Comparison of ENCODE assay signal across 29 cellular contexts in the genomic region with DNA sequence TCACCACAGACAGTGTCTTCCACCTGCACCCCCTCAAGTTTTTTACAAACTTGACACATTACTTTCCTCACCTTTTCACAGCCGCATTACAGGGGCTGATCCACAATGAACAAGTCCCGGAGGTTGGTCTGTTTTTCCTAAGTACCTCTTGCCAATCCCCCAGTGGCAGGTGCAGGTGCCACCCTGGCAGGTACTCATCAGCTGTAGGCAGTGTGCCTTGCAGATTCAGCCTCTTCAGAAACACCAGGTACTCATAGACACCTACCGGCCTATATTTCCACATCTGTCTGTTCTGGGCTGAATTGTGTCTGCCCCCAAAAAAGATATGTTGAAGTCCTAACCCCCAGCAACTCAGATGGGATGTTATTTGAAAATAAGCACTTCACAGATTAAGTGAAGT.
DNase-seq lines count a peak whose midpoint lies in the region; ATAC-seq, FAIRE-seq and TF ChIP-seq lines count a peak whose summit lies in the region.
"Had no signal": no experiment of that assay in that cellular context is flagged by ENCODE, and none has a peak within 500 bp of the region (broad histone marks: within the 10 kb centered on the region; RNA-seq: fewer than 3 reads in every experiment).

No MANE protein-coding gene starts in this region.

- ATAC-seq in HG03175 (IDR thresholded peaks at IDR 0.05; ENCODE audit: unreplicated experiment): no peak
- ATAC-seq in upper lobe of left lung (ENCODE audit: low FRiP score in 2 of 2): no peak
- ATAC-seq: activated CD8-positive, alpha-beta T cell treated with anti-CD3 and anti-CD28 coated beads, Interleukin-2, amount 10 ng/mL, durations not matched to agents 7 days and 5 days; activated T-helper 17 cell treated with anti-CD3 and anti-CD28 coated beads, Interleukin-2, amount 50 U/mL, for 72 hours; foreskin keratinocyte; right lobe of liver had no signal

- H3K27me3 ChIP-seq in bronchial epithelial cell (ENCODE audit: control insufficient read depth, insufficient read depth, low read length) (no peaks in the 10 kb centered on the region), uterus (no peaks in the 10 kb centered on the region), upper lobe of left lung (no peaks in the 10 kb centered on the region)
- H3K27me3 ChIP-seq: esophagus squamous epithelium, foreskin keratinocyte, neutrophil, right lobe of liver, spleen had no signal

- 89% methylated on average over 3 of the region's 3 CpGs for WGBS in upper lobe of left lung, 2 donors

- H3K36me3 ChIP-seq in bronchial epithelial cell (ENCODE audit: control insufficient read depth, insufficient read depth, low read length) (no peaks in the 10 kb centered on the region), uterus (no peaks in the 10 kb centered on the region), upper lobe of left lung (no peaks in the 10 kb centered on the region)
- H3K36me3 ChIP-seq: esophagus squamous epithelium, HAP-1, neutrophil, right lobe of liver, spleen had no signal

- FAIRE-seq in bronchial epithelial cell (lab: Jason Lieb, UNC): peak; percentile 23
- FAIRE-seq in frontal cortex (lab: Jason Lieb, UNC): no peak
- FAIRE-seq: G401.6 had no signal

- DNase-seq in DMS153 treated with DMSO at 0.1 percent for 48 hours (lab: John Stamatoyannopoulos, UW; ENCODE audit: unreplicated experiment) (peak; percentile 46), NCI-H187 treated with DMSO at 0.1 percent for 48 hours (lab: John Stamatoyannopoulos, UW) (peak; percentile 16), NCI-H345 treated with DMSO at 0.1 percent for 48 hours (lab: John Stamatoyannopoulos, UW; ENCODE audit: unreplicated experiment) (peak; percentile 82), bronchial epithelial cell (ENCODE audit: low read depth) (no peak), uterus (no peak), frontal cortex (ENCODE audit: low spot score in 2 of 2) (no peak), upper lobe of left lung (no peak)
- DNase-seq: activated CD4-positive, alpha-beta T cell treated with anti-CD3 and anti-CD28 coated beads for 4 hours; activated CD8-positive, alpha-beta T cell treated with anti-CD3 and anti-CD28 coated beads, Interleukin-2, amount 10 ng/mL, durations not matched to agents 7 days and 5 days; activated naive CD4-positive, alpha-beta T cell treated with anti-CD3 and anti-CD28 coated beads, Interleukin-2, amount 50 U/mL, for 16 hours; CD4-positive, alpha-beta T cell; cerebellar nuclear complex; dermis blood vessel endothelial cell; DMS 273 treated with DMSO at 0.1 percent for 48 hours; esophagus squamous epithelium; foreskin keratinocyte; Karpas-422; NCI-H1694 treated with DMSO at 0.1 percent for 48 hours; NCI-H524; right lobe of liver; spleen; stimulated activated CD4-positive, alpha-beta T cell treated with anti-CD3 and anti-CD28 coated beads, Interleukin-2, amount 100 ng/mL, for 24 hours; stimulated activated CD8-positive, alpha-beta memory T cell treated with anti-CD3 and anti-CD28 coated beads, Interleukin-4, amount 100 ng/mL, for 48 hours had no signal

- intact Hi-C loops in uterus (cut with DNase I; ENCODE audit: low total_unique reads): no loop called here

- TF ChIP-seq EP300 in upper lobe of left lung (IDR thresholded peaks at IDR 0.05): no peak

- H3K4me1 ChIP-seq in uterus (no peaks in the 10 kb centered on the region), upper lobe of left lung (no peaks in the 10 kb centered on the region)
- H3K4me1 ChIP-seq: esophagus squamous epithelium, foreskin keratinocyte, HAP-1, right lobe of liver, spleen had no signal

- H3K9me3 ChIP-seq in uterus (no peaks in the 10 kb centered on the region), upper lobe of left lung (no peaks in the 10 kb centered on the region)
- H3K9me3 ChIP-seq: esophagus squamous epithelium, HAP-1, neutrophil, right lobe of liver, spleen had no signal

- H3K4me3 ChIP-seq in bronchial epithelial cell (ENCODE audit: low read depth, low read length): no peak overlapping the region
- no peak overlapping the region for H3K4me3 ChIP-seq in uterus
- H3K4me3 ChIP-seq in upper lobe of left lung: no peak overlapping the region
- H3K4me3 ChIP-seq: esophagus squamous epithelium, HAP-1, right lobe of liver, spleen had no signal

- TF ChIP-seq POLR2A in uterus (IDR thresholded peaks at IDR 0.05): no peak
- no peak for TF ChIP-seq POLR2A in upper lobe of left lung (IDR thresholded peaks at IDR 0.05)

- TF ChIP-seq CTCF in bronchial epithelial cell (IDR thresholded peaks at IDR 0.05; ENCODE audit: insufficient read depth, low read length, severe bottlenecking): no peak
- TF ChIP-seq CTCF in uterus (IDR thresholded peaks at IDR 0.05): no peak
- no peak for TF ChIP-seq CTCF in upper lobe of left lung (IDR thresholded peaks at IDR 0.05)

- H3K27ac ChIP-seq in uterus (no peak overlapping the region), upper lobe of left lung (no peak overlapping the region)
- H3K27ac ChIP-seq: esophagus squamous epithelium, foreskin keratinocyte, neutrophil, right lobe of liver, spleen, VCaP had no signal

Comparison
In these comparisons a context has a peak if more than half of its experiments do, and no peak if none do; other contexts are left out.
1. DNase-seq: peak in DMS153 treated with DMSO at 0.1 percent for 48 hours (single experiment), NCI-H187 treated with DMSO at 0.1 percent for 48 hours (single experiment) and NCI-H345 treated with DMSO at 0.1 percent for 48 hours (single experiment); none in bronchial epithelial cell (single experiment), uterus (0 of 2), frontal cortex (0 of 2) and upper lobe of left lung (0 of 2).